In genomic region chr2:131493199-131494018, GRCh38 we compare ENCODE assay signal across 9 cellular contexts. TPM values are rescaled to one million over a fixed set of nuclear protein-coding genes. Genes with fewer than 3 reads are reported as not detected.
A peak's percentile ranks its signal among the peaks of the same experiment; 100 is the strongest.
DNase-seq lines count a peak whose midpoint lies in the region; ATAC-seq and TF ChIP-seq lines count a peak whose summit lies in the region.
"Had no signal": no experiment of that assay in that cellular context is flagged by ENCODE, and none has a peak within 500 bp of the region (broad histone marks: within the 10 kb centered on the region; RNA-seq: fewer than 3 reads in every experiment).

No MANE protein-coding gene starts in this region.

- no peaks in the 10 kb centered on the region for H3K27me3 Mint-ChIP-seq in activated T-cell treated with anti-CD3 and anti-CD28 coated beads, Interleukin-2, amount 50 U/mL, for 4 hours (ENCODE audit: low read depth)

- H3K27ac ChIP-seq in SU-DHL-6 (ENCODE audit: low read depth, low read length) (peak overlapping the region; percentile 82), prostate gland (peak overlapping the region; percentile 90 to 92)

- H3K79me2 ChIP-seq in SU-DHL-6 (ENCODE audit: insufficient read depth, low read length) = peaks cover 87% of the 10 kb centered on the region

- H3K27me3 ChIP-seq in SU-DHL-6 (ENCODE audit: low read length) = no peaks in the 10 kb centered on the region
- no peaks in the 10 kb centered on the region for H3K27me3 ChIP-seq in prostate gland (replicated peaks; ENCODE audit: insufficient read depth)

- no peaks in the 10 kb centered on the region for H3F3A ChIP-seq in SU-DHL-6 (ENCODE audit: insufficient read depth)

- no peaks in the 10 kb centered on the region for H3K4me1 ChIP-seq in prostate gland (replicated peaks)

- WGBS in prostate gland = 1% methylated on average over 29 of the region's 41 CpGs

- H3K4me3 Mint-ChIP-seq in activated T-cell treated with anti-CD3 and anti-CD28 coated beads, Interleukin-2, amount 50 U/mL, for 4 hours = peak overlapping the region; percentile 96

- peak overlapping the region; percentile 97 for H3K4me2 ChIP-seq in SU-DHL-6 (ENCODE audit: low read depth, low read length, poor library complexity, severe bottlenecking)

- H3K9me3 ChIP-seq in SU-DHL-6 (ENCODE audit: insufficient read depth, low read length) = no peaks in the 10 kb centered on the region
- no peaks in the 10 kb centered on the region for H3K9me3 ChIP-seq in prostate gland

- H3K4me3 ChIP-seq in SU-DHL-6 (ENCODE audit: insufficient read depth, low read length, poor library complexity, severe bottlenecking) (peak overlapping the region; percentile 99), prostate gland (peak overlapping the region; percentile 68 to 79)

- H3K9me3 Mint-ChIP-seq in activated T-cell treated with anti-CD3 and anti-CD28 coated beads, Interleukin-2, amount 50 U/mL, for 4 hours = no peaks in the 10 kb centered on the region

- DNase-seq in activated T-cell treated with anti-CD3 and anti-CD28 coated beads, Interleukin-2, amount 50 U/mL, for 4 hours = no peak
- DNase-seq in activated T-cell treated with anti-CD3 and anti-CD28 coated beads for 4 hours = no peak
- DNase-seq in foreskin melanocyte = peak; percentile 7
- DNase-seq in prostate gland (ENCODE audit: low spot score) = no peak
- no peak for DNase-seq in GM03348 (ENCODE audit: low spot score)
- DNase-seq in posterior vena cava (ENCODE audit: low spot score) = no peak

- ATAC-seq in activated T-cell treated with anti-CD3 and anti-CD28 coated beads, Interleukin-2, amount 50 U/mL, for 4 hours = peak; percentile 32 to 34
- peak; percentile 17 for ATAC-seq in HG03045 (IDR thresholded peaks at IDR 0.05; ENCODE audit: unreplicated experiment)

- H2AFZ ChIP-seq in SU-DHL-6 (ENCODE audit: low read depth, low read length, severe bottlenecking) = peak overlapping the region; percentile 64

- H4K20me1 ChIP-seq in SU-DHL-6 (ENCODE audit: low read depth, low read length) = no peaks in the 10 kb centered on the region

- peak overlapping the region; percentile 99 for H3K9ac ChIP-seq in SU-DHL-6 (ENCODE audit: low read length)

- TF ChIP-seq CTCF in SU-DHL-6 (IDR thresholded peaks at IDR 0.05; ENCODE audit: insufficient read depth, low read length, poor library complexity, severe bottlenecking) (no peak), prostate gland (IDR thresholded peaks at IDR 0.05) (no peak)

- H3K9me2 ChIP-seq in SU-DHL-6 (replicated peaks; ENCODE audit: insufficient read depth, low read length) = no peaks in the 10 kb centered on the region

- H3K36me3 ChIP-seq in SU-DHL-6 (ENCODE audit: low read length) (no peaks in the 10 kb centered on the region), prostate gland (no peaks in the 10 kb centered on the region)

- no peak for TF ChIP-seq POLR2A in prostate gland (IDR thresholded peaks at IDR 0.05)

- peaks cover 10% of the 10 kb centered on the region for H3K36me3 Mint-ChIP-seq in activated T-cell treated with anti-CD3 and anti-CD28 coated beads, Interleukin-2, amount 50 U/mL, for 4 hours (ENCODE audit: insufficient read depth)

- peaks cover 31% of the 10 kb centered on the region for H3K4me1 Mint-ChIP-seq in activated T-cell treated with anti-CD3 and anti-CD28 coated beads, Interleukin-2, amount 50 U/mL, for 4 hours (ENCODE audit: low read depth)

- intact Hi-C loops in prostate gland (cut with DNase I) (no loop called here), posterior vena cava (cut with DNase I) (no loop called here)

RNA-seq across cellular contexts. Expression of gene MZT2A, which starts 1.2 kb away (rescaled TPM):
- total RNA-seq in activated T-cell treated with anti-CD3 and anti-CD28 coated beads, Interleukin-2, amount 50 U/mL, for 4 hours = 100 to 1,000 TPM in 2 of 3 donors, 10 to 100 TPM in 1; 54.5 to 166 (median 115) TPM
- 100 to 1,000 TPM; 173 to 176 TPM for total RNA-seq in prostate gland
- total RNA-seq in posterior vena cava = 10 to 100 TPM; 42.8 to 44.5 TPM

RNA-seq across cellular contexts. Expression of gene TUBA3D, which starts 17.5 kb away (rescaled TPM):
- not detected for total RNA-seq in activated T-cell treated with anti-CD3 and anti-CD28 coated beads, Interleukin-2, amount 50 U/mL, for 4 hours
- 10 to 100 TPM; 75.2 to 92.0 TPM for total RNA-seq in prostate gland
- total RNA-seq in posterior vena cava = not detected
- total RNA-seq: pulmonary artery endothelial cell had no signal

RNA-seq across cellular contexts. Expression of gene CCDC74A, which starts 34.3 kb away (rescaled TPM):
- 1 to 10 TPM in 2 of 3 donors, under 1 TPM in 1; 0.90 to 1.2 (median 1.0) TPM for total RNA-seq in activated T-cell treated with anti-CD3 and anti-CD28 coated beads, Interleukin-2, amount 50 U/mL, for 4 hours
- total RNA-seq in prostate gland (10 to 100 TPM; 15.5 to 95.5 TPM), posterior vena cava (1 to 10 TPM; 3.9 to 4.4 TPM)

Comparison
In these comparisons a context has a peak if more than half of its experiments do, and no peak if none do; other contexts are left out.
1. RNA of gene TUBA3D, which starts 17.5 kb away (total RNA-seq): 75.2 to 92.0 TPM in prostate gland; not detected in activated T-cell treated with anti-CD3 and anti-CD28 coated beads, Interleukin-2, amount 50 U/mL, for 4 hours and not detected in posterior vena cava; every median in the first group is over 10 times any median in the second.